ENCODE assay signal across 23 cellular contexts in the genomic region with DNA sequence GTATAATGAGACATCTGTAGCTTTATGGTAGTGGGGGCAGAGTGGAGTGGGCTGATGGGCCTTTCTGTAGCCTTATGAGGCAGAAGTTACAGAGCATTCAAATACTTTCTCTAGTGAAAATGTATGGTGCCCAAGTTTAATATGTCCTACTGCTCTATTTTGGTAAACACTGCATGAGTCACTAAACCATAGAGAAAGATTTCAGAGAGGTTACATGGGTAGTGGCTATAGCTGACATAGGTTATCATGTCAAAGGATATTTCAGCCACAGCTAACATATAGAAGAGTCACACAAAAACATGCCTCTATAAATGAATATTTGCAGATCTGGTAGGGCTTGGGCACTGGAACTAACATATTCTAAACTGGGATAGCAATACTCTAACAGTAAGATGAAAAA.
"Had no signal": no experiment of that assay in that cellular context is flagged by ENCODE, and none has a peak within 500 bp of the region (broad histone marks: within the 10 kb centered on the region; RNA-seq: fewer than 3 reads in every experiment).

No MANE protein-coding gene starts in this region.

- H3K9ac ChIP-seq: KMS-11 had no signal

- H3K27ac ChIP-seq: KMS-11, SJSA1, SK-N-MC had no signal

- H3K27me3 ChIP-seq: SJSA1 had no signal

- H3K4me1 ChIP-seq: SJSA1 had no signal

- ATAC-seq: HepG2 had no signal

- H3K4me3 ChIP-seq: SJSA1, SK-N-MC had no signal

- H3K36me3 ChIP-seq: SJSA1 had no signal

- FAIRE-seq: HepG2, RCC 7860 had no signal

- DNase-seq: IMR-90, Kasumi-1, MM.1S, NCI-H1092 treated with DMSO at 0.1 percent for 48 hours, NCI-H1436, NCI-H187, NCI-H2029, NCI-H2081 treated with DMSO at 0.1 percent for 48 hours, NCI-H2171, NCI-H226, NCI-H446, NCI-H510A, NCI-H524 treated with DMSO at 0.1 percent for 48 hours, NCI-H69, NCI-H774, Right ventricle myocardium superior, RPMI8226, SIG-M5 had no signal

- H3K4me2 ChIP-seq: KMS-11 had no signal

- H3K9me3 ChIP-seq: SJSA1 had no signal
